8 cellular contexts compared by ENCODE assay signal in genomic region chr3:179811321-179812095, GRCh38.
DNase-seq lines count a peak whose midpoint lies in the region; ATAC-seq and TF ChIP-seq lines count a peak whose summit lies in the region.

No MANE protein-coding gene starts in this region.

- H4K20me1 ChIP-seq in neural progenitor cell (ENCODE audit: low read depth) = no peaks in the 10 kb centered on the region

- no peaks in the 10 kb centered on the region for H3F3A ChIP-seq in neural progenitor cell (ENCODE audit: low read depth)

- H3K9ac ChIP-seq in neural progenitor cell = no peak overlapping the region

- no peak for TF ChIP-seq POLR2A in uterus (IDR thresholded peaks at IDR 0.05)

- peaks cover 6% of the 10 kb centered on the region for H3K4me1 Mint-ChIP-seq in CD14-positive monocyte
- no peaks in the 10 kb centered on the region for H3K4me1 Mint-ChIP-seq in neural progenitor cell

- peaks cover 0 to 3% (median 0%) of the 10 kb centered on the region in 7 donors for H3K9me3 Mint-ChIP-seq in CD14-positive monocyte
- no peaks in the 10 kb centered on the region for H3K9me3 Mint-ChIP-seq in neural progenitor cell

- intact Hi-C loops in CD14-positive monocyte (cut with micrococcal nuclease) (no loop called here), uterus (cut with DNase I; ENCODE audit: low total_unique reads) (no loop called here)

- H3K36me3 Mint-ChIP-seq in CD14-positive monocyte (no peaks in the 10 kb centered on the region), neural progenitor cell (no peaks in the 10 kb centered on the region)

- no peak overlapping the region for H3K27ac Mint-ChIP-seq in CD14-positive monocyte
- H3K27ac Mint-ChIP-seq in neural progenitor cell = no peak overlapping the region

- H3K4me3 ChIP-seq in fibroblast of pulmonary artery (replicated peaks; ENCODE audit: low read depth, low read length) = no peak overlapping the region
- H3K4me3 ChIP-seq in neural progenitor cell = no peak overlapping the region
- no peak overlapping the region for H3K4me3 ChIP-seq in uterus

- H3K4me3 Mint-ChIP-seq in CD14-positive monocyte (no peak overlapping the region), neural progenitor cell (no peak overlapping the region)

- H3K27me3 Mint-ChIP-seq in CD14-positive monocyte (ENCODE audit: low read depth in 3 of 3) (peaks cover 0 to 3% (median 2%) of the 10 kb centered on the region in 3 donors), neural progenitor cell (ENCODE audit: insufficient read depth, low read depth) (peaks cover 2% of the 10 kb centered on the region)

- H3K9me3 ChIP-seq in neural progenitor cell (ENCODE audit: low read depth) (no peaks in the 10 kb centered on the region), uterus (no peaks in the 10 kb centered on the region)

- no peak overlapping the region for H2AFZ ChIP-seq in neural progenitor cell (replicated peaks)

- ATAC-seq in GM18861 (IDR thresholded peaks at IDR 0.05; ENCODE audit: unreplicated experiment) = peak; percentile 76
- peak; percentile 91 for ATAC-seq in HG02938 (IDR thresholded peaks at IDR 0.05; ENCODE audit: unreplicated experiment)

- DNase-seq in CD14-positive monocyte (ENCODE audit: low spot score) (no peak), NCI-H146 (lab: John Stamatoyannopoulos, UW) (peak; percentile 60), SW 1271 (lab: John Stamatoyannopoulos, UW) (peak; percentile 55 to 60), fibroblast of pulmonary artery (ENCODE audit: low read depth) (peak; percentile 77), neural progenitor cell (ENCODE audit: low spot score) (peak; percentile 74), uterus (no peak)

- H3K4me1 ChIP-seq in neural progenitor cell (no peaks in the 10 kb centered on the region), uterus (no peaks in the 10 kb centered on the region)

- H3K27ac ChIP-seq in neural progenitor cell (no peak overlapping the region), uterus (no peak overlapping the region)

- TF ChIP-seq CTCF in CD14-positive monocyte (IDR thresholded peaks at IDR 0.05) (peak; percentile 63), fibroblast of pulmonary artery (IDR thresholded peaks at IDR 0.05; ENCODE audit: low read length, missing control alignments) (peak; percentile 76), neural progenitor cell (IDR thresholded peaks at IDR 0.05) (peak; percentile 83), uterus (IDR thresholded peaks at IDR 0.05) (no peak)

- H3K4me2 ChIP-seq in neural progenitor cell = no peak overlapping the region

- no peaks in the 10 kb centered on the region for H3K79me2 ChIP-seq in neural progenitor cell (ENCODE audit: low read depth)

- H3K36me3 ChIP-seq in neural progenitor cell = no peaks in the 10 kb centered on the region
- no peaks in the 10 kb centered on the region for H3K36me3 ChIP-seq in uterus

- H3K27me3 ChIP-seq in neural progenitor cell = no peaks in the 10 kb centered on the region
- H3K27me3 ChIP-seq in uterus = no peaks in the 10 kb centered on the region

Comparison
In these comparisons a context has a peak if more than half of its experiments do, and no peak if none do; other contexts are left out.
1. DNase-seq: peak in NCI-H146 (single experiment), SW 1271 (2 of 2), fibroblast of pulmonary artery (single experiment) and neural progenitor cell (single experiment); none in CD14-positive monocyte (single experiment) and uterus (0 of 2).
2. CTCF ChIP-seq: peak in CD14-positive monocyte (single experiment), fibroblast of pulmonary artery (single experiment) and neural progenitor cell (single experiment); none in uterus (0 of 4).